22 cellular contexts compared by ENCODE assay signal in genomic region chr11:36493332-36493731, GRCh38.
"Had no signal": no experiment of that assay in that cellular context is flagged by ENCODE, and none has a peak within 500 bp of the region (broad histone marks: within the 10 kb centered on the region; RNA-seq: fewer than 3 reads in every experiment).

No MANE protein-coding gene starts in this region.

- H3K4me3 ChIP-seq: adrenal gland, body of pancreas, colonic mucosa, esophagus squamous epithelium, heart right ventricle, spleen, vagina had no signal

- H3K4me3 Mint-ChIP-seq: activated B cell treated with CpG ODN at 0.5 μM for 24 hours; activated CD8-positive, alpha-beta memory T cell treated with anti-CD3 and anti-CD28 coated beads, Interleukin-2, amount 10 ng/mL, durations not matched to agents 7 days and 5 days; activated CD8-positive, alpha-beta T cell treated with anti-CD3 and anti-CD28 coated beads for 36 hours; activated naive CD4-positive, alpha-beta T cell treated with anti-CD3 and anti-CD28 coated beads for 36 hours; activated naive CD8-positive, alpha-beta T cell treated with anti-CD3 and anti-CD28 coated beads for 36 hours; naive thymus-derived CD4-positive, alpha-beta T cell; stimulated activated naive CD8-positive, alpha-beta T cell treated with anti-CD3 and anti-CD28 coated beads, Interleukin-15, Interleukin-2, amounts not matched to agents 100 ng/mL and 50 ng/mL, for 24 hours; type B pancreatic cell had no signal

- H3K27me3 ChIP-seq: adrenal gland, body of pancreas, colonic mucosa, esophagus squamous epithelium, heart right ventricle, spleen, vagina had no signal

- H3K27ac ChIP-seq: adrenal gland, body of pancreas, colonic mucosa, epithelial cell of prostate, esophagus squamous epithelium, heart right ventricle, spleen, vagina had no signal

- H3K27ac Mint-ChIP-seq: activated B cell treated with CpG ODN at 0.5 μM for 24 hours; activated CD8-positive, alpha-beta memory T cell treated with anti-CD3 and anti-CD28 coated beads, Interleukin-2, amount 10 ng/mL, durations not matched to agents 7 days and 5 days; activated CD8-positive, alpha-beta T cell treated with anti-CD3 and anti-CD28 coated beads for 36 hours; activated naive CD4-positive, alpha-beta T cell treated with anti-CD3 and anti-CD28 coated beads for 36 hours; activated naive CD8-positive, alpha-beta T cell treated with anti-CD3 and anti-CD28 coated beads for 36 hours; stimulated activated naive CD8-positive, alpha-beta T cell treated with anti-CD3 and anti-CD28 coated beads, Interleukin-15, Interleukin-2, amounts not matched to agents 100 ng/mL and 50 ng/mL, for 24 hours; type B pancreatic cell had no signal

- H3K27me3 Mint-ChIP-seq: activated B cell treated with CpG ODN at 0.5 μM for 24 hours; activated CD8-positive, alpha-beta memory T cell treated with anti-CD3 and anti-CD28 coated beads, Interleukin-2, amount 10 ng/mL, durations not matched to agents 7 days and 5 days; activated CD8-positive, alpha-beta T cell treated with anti-CD3 and anti-CD28 coated beads for 36 hours; activated naive CD8-positive, alpha-beta T cell treated with anti-CD3 and anti-CD28 coated beads for 36 hours; naive thymus-derived CD4-positive, alpha-beta T cell; stimulated activated naive CD8-positive, alpha-beta T cell treated with anti-CD3 and anti-CD28 coated beads, Interleukin-15, Interleukin-2, amounts not matched to agents 100 ng/mL and 50 ng/mL, for 24 hours; type B pancreatic cell had no signal

- H3K9me3 ChIP-seq: adrenal gland, body of pancreas, colonic mucosa, esophagus squamous epithelium, heart right ventricle, spleen, vagina had no signal

- DNase-seq: activated B cell treated with CpG ODN at 0.5 μM for 24 hours; activated CD4-positive, alpha-beta T cell treated with anti-CD3 and anti-CD28 coated beads, Interleukin-2, amount 50 U/mL, for 1 hour; activated CD8-positive, alpha-beta memory T cell treated with anti-CD3 and anti-CD28 coated beads, Interleukin-2, amount 10 ng/mL, durations not matched to agents 7 days and 5 days; activated effector memory CD4-positive, alpha-beta T cell treated with anti-CD3 and anti-CD28 coated beads, Interleukin-2, amount 50 U/mL, for 16 hours; aorta; effector CD8-positive, alpha-beta T cell; esophagus squamous epithelium; foreskin melanocyte; right cardiac atrium; spleen had no signal

- H3K9me3 Mint-ChIP-seq: activated B cell treated with CpG ODN at 0.5 μM for 24 hours; activated CD8-positive, alpha-beta T cell treated with anti-CD3 and anti-CD28 coated beads for 36 hours; activated naive CD4-positive, alpha-beta T cell treated with anti-CD3 and anti-CD28 coated beads for 36 hours; activated naive CD8-positive, alpha-beta T cell treated with anti-CD3 and anti-CD28 coated beads for 36 hours; naive thymus-derived CD4-positive, alpha-beta T cell; stimulated activated naive CD8-positive, alpha-beta T cell treated with anti-CD3 and anti-CD28 coated beads, Interleukin-15, Interleukin-2, amounts not matched to agents 100 ng/mL and 50 ng/mL, for 24 hours; type B pancreatic cell had no signal

- H3K36me3 ChIP-seq: colonic mucosa had no signal

- H3K4me1 ChIP-seq: adrenal gland, body of pancreas, colonic mucosa, esophagus squamous epithelium, vagina had no signal
